In the genomic region with DNA sequence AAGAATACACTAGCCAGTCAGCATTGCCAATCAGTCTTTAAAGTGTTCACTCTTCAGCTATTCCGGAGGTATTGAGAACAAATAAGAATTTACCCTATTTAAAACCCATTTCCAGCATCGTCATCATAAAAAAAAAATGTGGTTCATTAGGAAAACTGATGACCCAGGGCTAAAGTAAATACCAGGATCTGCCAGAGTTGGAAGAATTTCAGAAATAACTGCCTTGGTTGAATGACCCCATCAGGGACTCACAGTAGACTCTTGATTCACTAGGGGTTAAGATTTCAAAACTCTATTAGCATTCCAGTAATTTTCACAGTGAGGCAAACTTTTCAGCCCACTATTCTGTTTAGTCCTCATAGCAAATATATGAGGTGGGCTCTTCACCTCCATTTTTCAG, we compare ENCODE assay signal across 27 cellular contexts.
A peak's percentile ranks its signal among the peaks of the same experiment; 100 is the strongest.
DNase-seq lines count a peak whose midpoint lies in the region; ATAC-seq, FAIRE-seq and TF ChIP-seq lines count a peak whose summit lies in the region.
"Had no signal": no experiment of that assay in that cellular context is flagged by ENCODE, and none has a peak within 500 bp of the region (broad histone marks: within the 10 kb centered on the region; RNA-seq: fewer than 3 reads in every experiment).

No MANE protein-coding gene starts in this region.

- in situ Hi-C loops in HepG2 (cut with HindIII; ENCODE audit: extremely low pct_ligation_motif_present, low pct_unique_long_range_greater_than_20kb): no loop called here

- TF ChIP-seq RAD21 in HepG2 (CRISPR knock-in tag; IDR thresholded peaks at IDR 0.05): no peak

- H3K27ac ChIP-seq in HepG2 (ENCODE audit: extremely low read length, insufficient read depth, low read length): no peak overlapping the region
- H3K27ac ChIP-seq: 22Rv1, BLaER1 had no signal

- H3K9ac ChIP-seq in HepG2 (ENCODE audit: insufficient read depth, low read depth, low read length): no peak overlapping the region
- H3K9ac ChIP-seq: BLaER1, SK-N-SH had no signal

- no peaks in the 10 kb centered on the region for H3K4me1 ChIP-seq in HepG2 (ENCODE audit: insufficient read depth, low read length)
- H3K4me1 ChIP-seq: BLaER1, Caco-2 had no signal

- no peaks in the 10 kb centered on the region for H3K27me3 ChIP-seq in HepG2 (ENCODE audit: control insufficient read depth in 1 of 2, insufficient read depth in 2 of 2, low read length in 2 of 2)
- H3K27me3 ChIP-seq: BLaER1 had no signal

- no peaks in the 10 kb centered on the region for H3K79me2 ChIP-seq in HepG2 (ENCODE audit: insufficient read depth, low read length)

- no peak overlapping the region for H2AFZ ChIP-seq in HepG2 (ENCODE audit: low read length)

- H3K27me3 Mint-ChIP-seq in nephron progenitor cell (ENCODE audit: low read depth, poor library complexity): peaks cover 3% of the 10 kb centered on the region
- H3K27me3 Mint-ChIP-seq: CD4-positive, alpha-beta T cell had no signal

- peaks cover 4% of the 10 kb centered on the region for H3K4me1 Mint-ChIP-seq in nephron progenitor cell

- H4K20me1 ChIP-seq in HepG2 (ENCODE audit: insufficient read depth, low read length): no peaks in the 10 kb centered on the region
- H4K20me1 ChIP-seq: BLaER1 had no signal

- H3K4me3 ChIP-seq in fibroblast of mammary gland (ENCODE audit: control insufficient read depth, low read depth, low read length) (no peak overlapping the region), HepG2 (replicated peaks in 1 of 3; ENCODE audit: insufficient read depth in 1 of 3, low read depth in 2 of 3, low read length in 3 of 3) (no peak overlapping the region)
- H3K4me3 ChIP-seq: BLaER1 had no signal

- intact Hi-C loops in HepG2 (cut with micrococcal nuclease; ENCODE audit: unreplicated experiment): no loop called here

- no TSS peak for BruUV-seq in HepG2 (replicated peaks; lab: Mats Ljungman, UMichigan)

- no peaks in the 10 kb centered on the region for H3K9me3 ChIP-seq in HepG2 (ENCODE audit: low read length)
- H3K9me3 ChIP-seq: BLaER1, Caco-2, SK-N-SH had no signal

- no peak for TF ChIP-seq CTCF in fibroblast of mammary gland (conservative IDR thresholded peaks at IDR 0.05; ENCODE audit: control insufficient read depth, insufficient read depth, low read depth, low read length)
- TF ChIP-seq CTCF in HepG2 (CRISPR knock-in tag; IDR thresholded peaks at IDR 0.05): no peak
- TF ChIP-seq CTCF in nephron progenitor cell (IDR thresholded peaks at IDR 0.05): no peak

- no peak for ATAC-seq in HepG2
- ATAC-seq: Panc1 had no signal

- POLR2A ChIA-PET in HepG2 (lab: Yijun Ruan, JAX): no interaction called here

- H3K9me3 Mint-ChIP-seq in nephron progenitor cell: peaks cover 8% of the 10 kb centered on the region
- H3K9me3 Mint-ChIP-seq: CD4-positive, alpha-beta T cell had no signal

- DNase-seq in DMS79 treated with DMSO at 0.1 percent for 48 hours (lab: John Stamatoyannopoulos, UW) (peak; percentile 28), DMS79 (lab: John Stamatoyannopoulos, UW) (no peak), fibroblast of mammary gland (ENCODE audit: low read depth) (peak; percentile 15), HepG2 (ENCODE audit: low spot score) (no peak), NCI-H524 (lab: John Stamatoyannopoulos, UW) (no peak), globus pallidus (ENCODE audit: low spot score) (no peak), nephron progenitor cell (no peak), dedifferentiated amniotic fluid mesenchymal stem cell (ENCODE audit: extremely low spot score) (no peak)
- DNase-seq: ACHN; Caco-2; CD4-positive, alpha-beta T cell; GDM1; GOT3; HCEC 1CT; Kasumi-1; NCI-H1417; NCI-H187 treated with DMSO at 0.1 percent for 48 hours; NCI-H2107; NCI-H510A treated with DMSO at 0.1 percent for 48 hours; NCI-H82; SIG-M5; SK-N-SH had no signal

- TF ChIP-seq POLR2A in HepG2 (IDR thresholded peaks at IDR 0.05; ENCODE audit: insufficient read depth in 1 of 2, low read depth in 2 of 2, low read length in 2 of 2): no peak

- no peak for FAIRE-seq in HepG2 (lab: Jason Lieb, UNC)
- FAIRE-seq: GM18507, GM19239 had no signal

- H3K4me3 Mint-ChIP-seq in nephron progenitor cell: no peak overlapping the region
- H3K4me3 Mint-ChIP-seq: CD4-positive, alpha-beta T cell had no signal

- H3K27ac Mint-ChIP-seq in nephron progenitor cell: no peak overlapping the region
- H3K27ac Mint-ChIP-seq: CD4-positive, alpha-beta T cell had no signal

- no peak for TF ChIP-seq EP300 in HepG2 (IDR thresholded peaks at IDR 0.05; ENCODE audit: low read depth in 2 of 2, low read length in 2 of 2)
- no peak for TF ChIP-seq EP300 in HepG2 (CRISPR knock-in tag; IDR thresholded peaks at IDR 0.05; ENCODE audit: borderline replicate concordance)

- H3K4me2 ChIP-seq in HepG2 (ENCODE audit: low read depth, low read length): no peak overlapping the region
- H3K4me2 ChIP-seq: BLaER1, SK-N-SH had no signal

- H3K36me3 ChIP-seq in HepG2 (replicated peaks in 1 of 2; ENCODE audit: control insufficient read depth in 1 of 2, insufficient read depth in 2 of 2, low read length in 2 of 2): no peaks in the 10 kb centered on the region
- H3K36me3 ChIP-seq: BLaER1 had no signal

- H3K36me3 Mint-ChIP-seq in nephron progenitor cell (ENCODE audit: low read depth): no peaks in the 10 kb centered on the region

- CTCF ChIA-PET in HepG2 (lab: Yijun Ruan, JAX; ENCODE audit: low intra/inter-chr PET ratio, low total read pairs): no interaction called here

- 0% methylated on average over 2 of the region's 2 CpGs for WGBS in HepG2 (ENCODE audit: low lambda C conversion rate)

TF ChIP-seq in HepG2, 621 proteins besides CTCF, POLR2A, EP300 and RAD21:
- peak in 1 of 2 experiments; percentile 38; a peak in 2 of 4 replicates for TF ChIP-seq MAFK (conservative IDR thresholded peaks at IDR 0.05 in 1 of 2, IDR thresholded peaks at IDR 0.05 in 1 of 2; ENCODE audit: low read length in 2 of 2)
- peak; percentile 59 for TF ChIP-seq MAFF (IDR thresholded peaks at IDR 0.05; ENCODE audit: low read depth, low read length)
- TF ChIP-seq, protein P1, sequence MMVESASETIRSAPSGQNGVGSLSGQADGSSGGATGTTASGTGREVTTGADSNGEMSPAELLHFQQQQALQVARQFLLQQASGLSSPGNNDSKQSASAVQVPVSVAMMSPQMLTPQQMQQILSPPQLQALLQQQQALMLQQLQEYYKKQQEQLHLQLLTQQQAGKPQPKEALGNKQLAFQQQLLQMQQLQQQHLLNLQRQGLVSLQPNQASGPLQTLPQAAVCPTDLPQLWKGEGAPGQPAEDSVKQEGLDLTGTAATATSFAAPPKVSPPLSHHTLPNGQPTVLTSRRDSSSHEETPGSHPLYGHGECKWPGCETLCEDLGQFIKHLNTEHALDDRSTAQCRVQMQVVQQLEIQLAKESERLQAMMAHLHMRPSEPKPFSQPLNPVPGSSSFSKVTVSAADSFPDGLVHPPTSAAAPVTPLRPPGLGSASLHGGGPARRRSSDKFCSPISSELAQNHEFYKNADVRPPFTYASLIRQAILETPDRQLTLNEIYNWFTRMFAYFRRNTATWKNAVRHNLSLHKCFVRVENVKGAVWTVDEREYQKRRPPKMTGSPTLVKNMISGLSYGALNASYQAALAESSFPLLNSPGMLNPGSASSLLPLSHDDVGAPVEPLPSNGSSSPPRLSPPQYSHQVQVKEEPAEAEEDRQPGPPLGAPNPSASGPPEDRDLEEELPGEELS (CRISPR knock-in tag; IDR thresholded peaks at IDR 0.05): no peak

Comparison
In these comparisons a context has a peak if more than half of its experiments do, and no peak if none do; other contexts are left out.
1. DNase-seq: peak in DMS79 treated with DMSO at 0.1 percent for 48 hours (single experiment) and fibroblast of mammary gland (single experiment); none in DMS79 (single experiment), HepG2 (single experiment), NCI-H524 (0 of 2), globus pallidus (single experiment), nephron progenitor cell (single experiment) and dedifferentiated amniotic fluid mesenchymal stem cell (single experiment).